9 cellular contexts compared by ENCODE assay signal in the genomic region with DNA sequence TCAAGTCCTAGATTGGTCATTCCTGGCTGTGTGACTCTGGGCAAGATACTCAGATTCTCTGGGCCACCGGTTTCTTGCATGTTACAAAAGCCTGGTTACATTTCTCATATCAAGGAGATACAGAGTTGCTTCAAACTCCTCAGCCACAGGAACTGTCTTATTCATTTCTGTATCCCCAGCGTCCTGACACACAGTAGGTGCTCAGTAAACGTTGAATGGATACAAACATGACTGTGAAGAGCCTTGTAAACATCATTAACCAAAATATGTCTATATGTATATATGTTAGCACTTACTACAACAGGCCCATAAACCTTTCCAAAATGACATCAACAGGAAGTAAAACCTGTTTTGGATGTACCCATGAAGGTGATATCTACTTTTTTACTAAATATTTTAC. TPM values are rescaled to one million over a fixed set of nuclear protein-coding genes. Genes with fewer than 3 reads are reported as not detected.
DNase-seq lines count a peak whose midpoint lies in the region; ATAC-seq, FAIRE-seq and TF ChIP-seq lines count a peak whose summit lies in the region.
"Had no signal": no experiment of that assay in that cellular context is flagged by ENCODE, and none has a peak within 500 bp of the region (broad histone marks: within the 10 kb centered on the region; RNA-seq: fewer than 3 reads in every experiment).

No MANE protein-coding gene starts in this region.

- no peaks in the 10 kb centered on the region for H3K9me3 ChIP-seq in gastroesophageal sphincter

- H3K4me1 Mint-ChIP-seq in activated CD4-positive, alpha-beta T cell treated with anti-CD3 and anti-CD28 coated beads, Interleukin-2, amount 10 ng/mL, durations not matched to agents 7 days and 5 days = peaks cover 33% of the 10 kb centered on the region
- H3K4me1 Mint-ChIP-seq in activated CD8-positive, alpha-beta T cell treated with anti-CD3 and anti-CD28 coated beads, Interleukin-2, amount 10 ng/mL, durations not matched to agents 7 days and 5 days (ENCODE audit: low read depth) = peaks cover 29% of the 10 kb centered on the region
- H3K4me1 Mint-ChIP-seq in stimulated activated naive B cell treated with anti-CD40 and anti-IgM and Interleukin-4, amounts not matched to agents 10 μg/mL and 1 μg/mL and 100 μg/mL, for 72 hours = peaks cover 33 to 48% of the 10 kb centered on the region in 2 donors

- TF ChIP-seq EP300 in gastroesophageal sphincter (IDR thresholded peaks at IDR 0.05) = no peak

- peaks cover 0 to 15% of the 10 kb centered on the region in 2 donors for H3K36me3 ChIP-seq in gastroesophageal sphincter

- peak overlapping the region; percentile 84 for H3K27ac Mint-ChIP-seq in activated CD4-positive, alpha-beta T cell treated with anti-CD3 and anti-CD28 coated beads, Interleukin-2, amount 10 ng/mL, durations not matched to agents 7 days and 5 days
- peak overlapping the region; percentile 15 for H3K27ac Mint-ChIP-seq in activated CD8-positive, alpha-beta T cell treated with anti-CD3 and anti-CD28 coated beads, Interleukin-2, amount 10 ng/mL, durations not matched to agents 7 days and 5 days
- H3K27ac Mint-ChIP-seq in stimulated activated naive B cell treated with anti-CD40 and anti-IgM and Interleukin-4, amounts not matched to agents 10 μg/mL and 1 μg/mL and 100 μg/mL, for 72 hours = peak overlapping the region; percentile 37

- H3K4me3 ChIP-seq in gastroesophageal sphincter = peak overlapping the region in 1 of 2 donors; percentile 97

- H3K36me3 Mint-ChIP-seq in activated CD4-positive, alpha-beta T cell treated with anti-CD3 and anti-CD28 coated beads, Interleukin-2, amount 10 ng/mL, durations not matched to agents 7 days and 5 days (ENCODE audit: low read depth) = peaks cover 3% of the 10 kb centered on the region
- peaks cover 4% of the 10 kb centered on the region for H3K36me3 Mint-ChIP-seq in activated CD8-positive, alpha-beta T cell treated with anti-CD3 and anti-CD28 coated beads, Interleukin-2, amount 10 ng/mL, durations not matched to agents 7 days and 5 days (ENCODE audit: low read depth)
- peaks cover 11 to 17% of the 10 kb centered on the region in 2 donors for H3K36me3 Mint-ChIP-seq in stimulated activated naive B cell treated with anti-CD40 and anti-IgM and Interleukin-4, amounts not matched to agents 10 μg/mL and 1 μg/mL and 100 μg/mL, for 72 hours

- whole genome bisulfite sequencing in gastroesophageal sphincter (ENCODE audit: low coverage in 1 of 2), 2 donors = 76% methylated on average over 3 of the region's 3 CpGs; no CpG with 5 or more reads in 1 of the 2 donors

- no peak for TF ChIP-seq POLR2A in gastroesophageal sphincter (IDR thresholded peaks at IDR 0.05)
- no peak for TF ChIP-seq POLR2A in H54 (IDR thresholded peaks at IDR 0.05; ENCODE audit: low read depth, low read length)

- no peaks in the 10 kb centered on the region for H3K27me3 Mint-ChIP-seq in activated CD4-positive, alpha-beta T cell treated with anti-CD3 and anti-CD28 coated beads, Interleukin-2, amount 10 ng/mL, durations not matched to agents 7 days and 5 days
- peaks cover 5% of the 10 kb centered on the region for H3K27me3 Mint-ChIP-seq in activated CD8-positive, alpha-beta T cell treated with anti-CD3 and anti-CD28 coated beads, Interleukin-2, amount 10 ng/mL, durations not matched to agents 7 days and 5 days (ENCODE audit: low read depth)
- H3K27me3 Mint-ChIP-seq in stimulated activated naive B cell treated with anti-CD40 and anti-IgM and Interleukin-4, amounts not matched to agents 10 μg/mL and 1 μg/mL and 100 μg/mL, for 72 hours = no peaks in the 10 kb centered on the region

- H3K4me3 Mint-ChIP-seq in activated CD4-positive, alpha-beta T cell treated with anti-CD3 and anti-CD28 coated beads, Interleukin-2, amount 10 ng/mL, durations not matched to agents 7 days and 5 days = peak overlapping the region; percentile 77
- peak overlapping the region; percentile 77 for H3K4me3 Mint-ChIP-seq in activated CD8-positive, alpha-beta T cell treated with anti-CD3 and anti-CD28 coated beads, Interleukin-2, amount 10 ng/mL, durations not matched to agents 7 days and 5 days
- H3K4me3 Mint-ChIP-seq in stimulated activated naive B cell treated with anti-CD40 and anti-IgM and Interleukin-4, amounts not matched to agents 10 μg/mL and 1 μg/mL and 100 μg/mL, for 72 hours = no peak overlapping the region

- TF ChIP-seq CTCF in gastroesophageal sphincter (IDR thresholded peaks at IDR 0.05) = no peak

- no peak for ATAC-seq in activated CD8-positive, alpha-beta T cell treated with anti-CD3 and anti-CD28 coated beads, Interleukin-2, amount 10 ng/mL, durations not matched to agents 7 days and 5 days
- no peak for ATAC-seq in gastroesophageal sphincter
- ATAC-seq in stimulated activated naive B cell treated with anti-CD40 and anti-IgM and Interleukin-4, amounts not matched to agents 10 μg/mL and 1 μg/mL and 100 μg/mL, for 72 hours (replicated peaks) = no peak
- no peak for ATAC-seq in GM21717 (IDR thresholded peaks at IDR 0.05; ENCODE audit: unreplicated experiment)

- H3K9me3 Mint-ChIP-seq in activated CD4-positive, alpha-beta T cell treated with anti-CD3 and anti-CD28 coated beads, Interleukin-2, amount 10 ng/mL, durations not matched to agents 7 days and 5 days = no peaks in the 10 kb centered on the region
- no peaks in the 10 kb centered on the region for H3K9me3 Mint-ChIP-seq in activated CD8-positive, alpha-beta T cell treated with anti-CD3 and anti-CD28 coated beads, Interleukin-2, amount 10 ng/mL, durations not matched to agents 7 days and 5 days (ENCODE audit: insufficient read depth)
- no peaks in the 10 kb centered on the region for H3K9me3 Mint-ChIP-seq in stimulated activated naive B cell treated with anti-CD40 and anti-IgM and Interleukin-4, amounts not matched to agents 10 μg/mL and 1 μg/mL and 100 μg/mL, for 72 hours

- CTCF ChIA-PET in activated CD4-positive, alpha-beta T cell treated with anti-CD3 and anti-CD28 coated beads, Interleukin-2, amount 10 ng/mL, durations not matched to agents 7 days and 5 days (lab: Charles Lee) = interaction anchor here (0.9 to 3.8 kb wide), 2 partner anchors 8 to 176 kb away, joined by 4 to 26 read pairs; no protein-coding TSS in a partner anchor
- CTCF ChIA-PET in activated CD8-positive, alpha-beta T cell treated with anti-CD3 and anti-CD28 coated beads, Interleukin-2, amount 10 ng/mL, durations not matched to agents 7 days and 5 days (lab: Charles Lee) = interaction anchor here (1.1 to 3.5 kb wide), 3 partner anchors 33 to 232 kb away, joined by 3 to 30 read pairs (median 3); partner anchors contain the start of genes FAF2, RNF44 and TSPAN17

- no peaks in the 10 kb centered on the region for H3K27me3 ChIP-seq in gastroesophageal sphincter

- FAIRE-seq in H54 (lab: Jason Lieb, UNC) = no peak

- peak overlapping the region in 3 of 4 donors; percentile 49 to 97 (median 94) for H3K27ac ChIP-seq in gastroesophageal sphincter
- H3K27ac ChIP-seq: HL-60 had no signal

- peaks cover 0 to 59% (median 32%) of the 10 kb centered on the region in 3 donors for H3K4me1 ChIP-seq in gastroesophageal sphincter

- POLR2A ChIA-PET in activated CD4-positive, alpha-beta T cell treated with anti-CD3 and anti-CD28 coated beads, Interleukin-2, amount 10 ng/mL, durations not matched to agents 7 days and 5 days (lab: Charles Lee) = no interaction called here
- POLR2A ChIA-PET in activated CD8-positive, alpha-beta T cell treated with anti-CD3 and anti-CD28 coated beads, Interleukin-2, amount 10 ng/mL, durations not matched to agents 7 days and 5 days (lab: Charles Lee) = interaction anchor here (0.6 kb wide), 1 partner anchor 26 kb away, joined by 3 read pairs; no protein-coding TSS in a partner anchor

- DNase-seq in activated CD4-positive, alpha-beta T cell treated with anti-CD3 and anti-CD28 coated beads, Interleukin-2, amount 10 ng/mL, durations not matched to agents 7 days and 5 days = no peak
- no peak for DNase-seq in activated CD4-positive, alpha-beta T cell treated with anti-CD3 and anti-CD28 coated beads for 1 hour
- no peak for DNase-seq in activated CD8-positive, alpha-beta T cell treated with anti-CD3 and anti-CD28 coated beads, Interleukin-2, amount 10 ng/mL, durations not matched to agents 7 days and 5 days
- no peak for DNase-seq in stimulated activated naive B cell treated with anti-CD40 and anti-IgM and Interleukin-4, amounts not matched to agents 10 μg/mL and 1 μg/mL and 100 μg/mL, for 72 hours
- no peak for DNase-seq in H54 (ENCODE audit: insufficient read length, low spot score)
- no peak for DNase-seq in NCI-H1436 (lab: John Stamatoyannopoulos, UW)

RNA-seq across cellular contexts. Expression of gene CLTB, which starts 1.6 kb away (rescaled TPM):
- total RNA-seq in activated CD4-positive, alpha-beta T cell treated with anti-CD3 and anti-CD28 coated beads, Interleukin-2, amount 10 ng/mL, durations not matched to agents 7 days and 5 days = 10 to 100 TPM; 53.8 to 65.8 TPM
- total RNA-seq in activated CD8-positive, alpha-beta T cell treated with anti-CD3 and anti-CD28 coated beads, Interleukin-2, amount 10 ng/mL, durations not matched to agents 7 days and 5 days = 10 to 100 TPM; 65.4 to 67.7 TPM
- 100 to 1,000 TPM; 222 to 285 (median 240) TPM for total RNA-seq in gastroesophageal sphincter

RNA-seq across cellular contexts. Expression of gene HIGD2A, which starts 26.2 kb away (rescaled TPM):
- total RNA-seq in activated CD4-positive, alpha-beta T cell treated with anti-CD3 and anti-CD28 coated beads, Interleukin-2, amount 10 ng/mL, durations not matched to agents 7 days and 5 days = 100 to 1,000 TPM; 143 to 150 TPM
- total RNA-seq in activated CD8-positive, alpha-beta T cell treated with anti-CD3 and anti-CD28 coated beads, Interleukin-2, amount 10 ng/mL, durations not matched to agents 7 days and 5 days = 100 to 1,000 TPM; 129 to 142 TPM
- 100 to 1,000 TPM in 3 of 4 donors, 10 to 100 TPM in 1; 87.1 to 190 (median 157) TPM for total RNA-seq in gastroesophageal sphincter

RNA-seq across cellular contexts. Expression of gene NOP16, which starts 26.3 kb away (rescaled TPM):
- total RNA-seq in activated CD4-positive, alpha-beta T cell treated with anti-CD3 and anti-CD28 coated beads, Interleukin-2, amount 10 ng/mL, durations not matched to agents 7 days and 5 days = 10 to 100 TPM; 29.1 to 34.0 TPM
- 10 to 100 TPM; 44.5 to 46.3 TPM for total RNA-seq in activated CD8-positive, alpha-beta T cell treated with anti-CD3 and anti-CD28 coated beads, Interleukin-2, amount 10 ng/mL, durations not matched to agents 7 days and 5 days
- total RNA-seq in gastroesophageal sphincter = 10 to 100 TPM in 3 of 4 donors, 1 to 10 TPM in 1; 9.1 to 22.3 (median 14.3) TPM

RNA-seq across cellular contexts. Expression of gene FAF2, which starts 33.5 kb away (rescaled TPM):
- 10 to 100 TPM; 32.3 to 41.0 TPM for total RNA-seq in activated CD4-positive, alpha-beta T cell treated with anti-CD3 and anti-CD28 coated beads, Interleukin-2, amount 10 ng/mL, durations not matched to agents 7 days and 5 days
- 10 to 100 TPM; 31.3 to 31.4 TPM for total RNA-seq in activated CD8-positive, alpha-beta T cell treated with anti-CD3 and anti-CD28 coated beads, Interleukin-2, amount 10 ng/mL, durations not matched to agents 7 days and 5 days
- 10 to 100 TPM; 25.3 to 27.7 (median 25.5) TPM for total RNA-seq in gastroesophageal sphincter

RNA-seq across cellular contexts. Expression of gene ARL10, which starts 49.4 kb away (rescaled TPM):
- total RNA-seq in activated CD4-positive, alpha-beta T cell treated with anti-CD3 and anti-CD28 coated beads, Interleukin-2, amount 10 ng/mL, durations not matched to agents 7 days and 5 days = 1 to 10 TPM; 5.4 to 7.7 TPM
- 10 to 100 TPM in 1 of 2 experiments, 1 to 10 TPM in 1; 8.6 to 11.0 TPM for total RNA-seq in activated CD8-positive, alpha-beta T cell treated with anti-CD3 and anti-CD28 coated beads, Interleukin-2, amount 10 ng/mL, durations not matched to agents 7 days and 5 days
- 10 to 100 TPM in 3 of 4 donors, 1 to 10 TPM in 1; 4.4 to 23.3 (median 10.8) TPM for total RNA-seq in gastroesophageal sphincter

Comparison
In these comparisons a context has a peak if more than half of its experiments do, and no peak if none do; other contexts are left out.
1. H3K27ac Mint-ChIP-seq: peak in every context shown above with its lines; median percentile 84 in activated CD4-positive, alpha-beta T cell treated with anti-CD3 and anti-CD28 coated beads, Interleukin-2, amount 10 ng/mL, durations not matched to agents 7 days and 5 days; 37 in stimulated activated naive B cell treated with anti-CD40 and anti-IgM and Interleukin-4, amounts not matched to agents 10 μg/mL and 1 μg/mL and 100 μg/mL, for 72 hours; 15 in activated CD8-positive, alpha-beta T cell treated with anti-CD3 and anti-CD28 coated beads, Interleukin-2, amount 10 ng/mL, durations not matched to agents 7 days and 5 days.
2. H3K4me3 Mint-ChIP-seq: peak in activated CD4-positive, alpha-beta T cell treated with anti-CD3 and anti-CD28 coated beads, Interleukin-2, amount 10 ng/mL, durations not matched to agents 7 days and 5 days (single experiment) and activated CD8-positive, alpha-beta T cell treated with anti-CD3 and anti-CD28 coated beads, Interleukin-2, amount 10 ng/mL, durations not matched to agents 7 days and 5 days (single experiment); none in stimulated activated naive B cell treated with anti-CD40 and anti-IgM and Interleukin-4, amounts not matched to agents 10 μg/mL and 1 μg/mL and 100 μg/mL, for 72 hours (0 of 2).